Comparison of ENCODE assay signal across 1 cellular context in the genomic region with DNA sequence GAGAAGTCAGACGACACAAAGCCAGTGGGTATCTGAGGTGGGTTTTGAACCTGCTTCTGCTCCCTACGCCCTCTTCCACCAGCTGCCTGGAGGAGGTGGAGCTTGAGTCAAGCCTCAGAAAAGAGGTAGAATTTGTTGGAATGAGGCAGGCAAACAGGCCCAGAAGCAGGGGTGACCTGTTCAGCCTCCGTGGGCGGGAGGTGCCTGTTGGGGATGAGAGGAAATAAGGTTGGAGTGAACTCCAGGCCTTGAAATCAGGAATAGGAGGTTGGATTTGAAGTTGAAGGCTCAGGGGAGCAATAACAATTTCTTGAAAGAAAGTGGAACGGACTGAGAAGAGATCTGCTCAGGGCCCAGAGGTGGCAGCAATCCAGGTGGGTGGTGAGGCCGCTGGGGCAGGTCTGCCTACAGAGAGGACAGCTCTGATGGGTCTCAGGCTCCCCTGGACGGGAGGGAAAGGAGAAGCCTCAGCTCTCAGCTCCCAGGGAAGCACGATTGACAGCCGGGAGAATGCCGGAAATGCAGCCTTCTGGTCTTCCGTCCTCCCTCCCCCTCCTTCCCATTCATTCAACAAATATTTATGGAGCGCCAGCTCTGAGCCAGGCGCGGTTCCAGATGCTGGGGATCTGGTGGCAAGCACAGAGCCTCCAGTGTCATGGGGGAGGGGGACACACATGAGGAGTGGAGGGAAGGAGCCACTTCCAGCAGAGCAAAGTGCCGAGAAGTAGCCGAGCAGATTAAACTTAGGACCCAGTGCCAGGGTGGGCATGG.
TF ChIP-seq lines count a peak whose summit lies in the region.

No MANE protein-coding gene starts in this region.

TF ChIP-seq in H1, 55 proteins besides CTCF, POLR2A, EP300 and RAD21:
- TF ChIP-seq CREB1 (IDR thresholded peaks at IDR 0.05) (no peak), SUZ12 (IDR thresholded peaks at IDR 0.05; ENCODE audit: low read length) (no peak), TEAD4 (IDR thresholded peaks at IDR 0.05; ENCODE audit: low read depth, low read length) (no peak), CHD1 (IDR thresholded peaks at IDR 0.05; ENCODE audit: low read depth, low read length) (no peak), GABPA (IDR thresholded peaks at IDR 0.05; ENCODE audit: borderline replicate concordance, insufficient read depth, low read length) (no peak), JUN (IDR thresholded peaks at IDR 0.05; ENCODE audit: low read depth, low read length) (no peak), RBBP5 (IDR thresholded peaks at IDR 0.05; ENCODE audit: borderline replicate concordance, low read depth, low read length) (no peak), RNF2 (IDR thresholded peaks at IDR 0.05; ENCODE audit: borderline replicate concordance, low read depth, low read length, missing control alignments, poor library complexity, severe bottlenecking) (no peak), SRF (IDR thresholded peaks at IDR 0.05; ENCODE audit: low read depth, low read length) (no peak), SAP30 (IDR thresholded peaks at IDR 0.05; ENCODE audit: insufficient read depth, insufficient replicate concordance, low read length) (no peak), RFX5 (IDR thresholded peaks at IDR 0.05; ENCODE audit: borderline replicate concordance, low read depth, low read length) (no peak), KDM1A (IDR thresholded peaks at IDR 0.05; ENCODE audit: borderline replicate concordance, low read length) (no peak), YY1 (IDR thresholded peaks at IDR 0.05; ENCODE audit: low read depth, low read length) (no peak), CBX5 (IDR thresholded peaks at IDR 0.05; ENCODE audit: low read depth, low read length) (no peak)
- TF ChIP-seq, protein P1, sequence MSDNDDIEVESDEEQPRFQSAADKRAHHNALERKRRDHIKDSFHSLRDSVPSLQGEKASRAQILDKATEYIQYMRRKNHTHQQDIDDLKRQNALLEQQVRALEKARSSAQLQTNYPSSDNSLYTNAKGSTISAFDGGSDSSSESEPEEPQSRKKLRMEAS (IDR thresholded peaks at IDR 0.05) = no peak
- TF ChIP-seq, protein P2, sequence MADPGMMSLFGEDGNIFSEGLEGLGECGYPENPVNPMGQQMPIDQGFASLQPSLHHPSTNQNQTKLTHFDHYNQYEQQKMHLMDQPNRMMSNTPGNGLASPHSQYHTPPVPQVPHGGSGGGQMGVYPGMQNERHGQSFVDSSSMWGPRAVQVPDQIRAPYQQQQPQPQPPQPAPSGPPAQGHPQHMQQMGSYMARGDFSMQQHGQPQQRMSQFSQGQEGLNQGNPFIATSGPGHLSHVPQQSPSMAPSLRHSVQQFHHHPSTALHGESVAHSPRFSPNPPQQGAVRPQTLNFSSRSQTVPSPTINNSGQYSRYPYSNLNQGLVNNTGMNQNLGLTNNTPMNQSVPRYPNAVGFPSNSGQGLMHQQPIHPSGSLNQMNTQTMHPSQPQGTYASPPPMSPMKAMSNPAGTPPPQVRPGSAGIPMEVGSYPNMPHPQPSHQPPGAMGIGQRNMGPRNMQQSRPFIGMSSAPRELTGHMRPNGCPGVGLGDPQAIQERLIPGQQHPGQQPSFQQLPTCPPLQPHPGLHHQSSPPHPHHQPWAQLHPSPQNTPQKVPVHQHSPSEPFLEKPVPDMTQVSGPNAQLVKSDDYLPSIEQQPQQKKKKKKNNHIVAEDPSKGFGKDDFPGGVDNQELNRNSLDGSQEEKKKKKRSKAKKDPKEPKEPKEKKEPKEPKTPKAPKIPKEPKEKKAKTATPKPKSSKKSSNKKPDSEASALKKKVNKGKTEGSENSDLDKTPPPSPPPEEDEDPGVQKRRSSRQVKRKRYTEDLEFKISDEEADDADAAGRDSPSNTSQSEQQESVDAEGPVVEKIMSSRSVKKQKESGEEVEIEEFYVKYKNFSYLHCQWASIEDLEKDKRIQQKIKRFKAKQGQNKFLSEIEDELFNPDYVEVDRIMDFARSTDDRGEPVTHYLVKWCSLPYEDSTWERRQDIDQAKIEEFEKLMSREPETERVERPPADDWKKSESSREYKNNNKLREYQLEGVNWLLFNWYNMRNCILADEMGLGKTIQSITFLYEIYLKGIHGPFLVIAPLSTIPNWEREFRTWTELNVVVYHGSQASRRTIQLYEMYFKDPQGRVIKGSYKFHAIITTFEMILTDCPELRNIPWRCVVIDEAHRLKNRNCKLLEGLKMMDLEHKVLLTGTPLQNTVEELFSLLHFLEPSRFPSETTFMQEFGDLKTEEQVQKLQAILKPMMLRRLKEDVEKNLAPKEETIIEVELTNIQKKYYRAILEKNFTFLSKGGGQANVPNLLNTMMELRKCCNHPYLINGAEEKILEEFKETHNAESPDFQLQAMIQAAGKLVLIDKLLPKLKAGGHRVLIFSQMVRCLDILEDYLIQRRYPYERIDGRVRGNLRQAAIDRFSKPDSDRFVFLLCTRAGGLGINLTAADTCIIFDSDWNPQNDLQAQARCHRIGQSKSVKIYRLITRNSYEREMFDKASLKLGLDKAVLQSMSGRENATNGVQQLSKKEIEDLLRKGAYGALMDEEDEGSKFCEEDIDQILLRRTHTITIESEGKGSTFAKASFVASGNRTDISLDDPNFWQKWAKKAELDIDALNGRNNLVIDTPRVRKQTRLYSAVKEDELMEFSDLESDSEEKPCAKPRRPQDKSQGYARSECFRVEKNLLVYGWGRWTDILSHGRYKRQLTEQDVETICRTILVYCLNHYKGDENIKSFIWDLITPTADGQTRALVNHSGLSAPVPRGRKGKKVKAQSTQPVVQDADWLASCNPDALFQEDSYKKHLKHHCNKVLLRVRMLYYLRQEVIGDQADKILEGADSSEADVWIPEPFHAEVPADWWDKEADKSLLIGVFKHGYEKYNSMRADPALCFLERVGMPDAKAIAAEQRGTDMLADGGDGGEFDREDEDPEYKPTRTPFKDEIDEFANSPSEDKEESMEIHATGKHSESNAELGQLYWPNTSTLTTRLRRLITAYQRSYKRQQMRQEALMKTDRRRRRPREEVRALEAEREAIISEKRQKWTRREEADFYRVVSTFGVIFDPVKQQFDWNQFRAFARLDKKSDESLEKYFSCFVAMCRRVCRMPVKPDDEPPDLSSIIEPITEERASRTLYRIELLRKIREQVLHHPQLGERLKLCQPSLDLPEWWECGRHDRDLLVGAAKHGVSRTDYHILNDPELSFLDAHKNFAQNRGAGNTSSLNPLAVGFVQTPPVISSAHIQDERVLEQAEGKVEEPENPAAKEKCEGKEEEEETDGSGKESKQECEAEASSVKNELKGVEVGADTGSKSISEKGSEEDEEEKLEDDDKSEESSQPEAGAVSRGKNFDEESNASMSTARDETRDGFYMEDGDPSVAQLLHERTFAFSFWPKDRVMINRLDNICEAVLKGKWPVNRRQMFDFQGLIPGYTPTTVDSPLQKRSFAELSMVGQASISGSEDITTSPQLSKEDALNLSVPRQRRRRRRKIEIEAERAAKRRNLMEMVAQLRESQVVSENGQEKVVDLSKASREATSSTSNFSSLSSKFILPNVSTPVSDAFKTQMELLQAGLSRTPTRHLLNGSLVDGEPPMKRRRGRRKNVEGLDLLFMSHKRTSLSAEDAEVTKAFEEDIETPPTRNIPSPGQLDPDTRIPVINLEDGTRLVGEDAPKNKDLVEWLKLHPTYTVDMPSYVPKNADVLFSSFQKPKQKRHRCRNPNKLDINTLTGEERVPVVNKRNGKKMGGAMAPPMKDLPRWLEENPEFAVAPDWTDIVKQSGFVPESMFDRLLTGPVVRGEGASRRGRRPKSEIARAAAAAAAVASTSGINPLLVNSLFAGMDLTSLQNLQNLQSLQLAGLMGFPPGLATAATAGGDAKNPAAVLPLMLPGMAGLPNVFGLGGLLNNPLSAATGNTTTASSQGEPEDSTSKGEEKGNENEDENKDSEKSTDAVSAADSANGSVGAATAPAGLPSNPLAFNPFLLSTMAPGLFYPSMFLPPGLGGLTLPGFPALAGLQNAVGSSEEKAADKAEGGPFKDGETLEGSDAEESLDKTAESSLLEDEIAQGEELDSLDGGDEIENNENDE (IDR thresholded peaks at IDR 0.05; ENCODE audit: insufficient replicate concordance, low read length) = no peak
TF ChIP-seq in H1: peak in this region for 0.
